ENCODE assay signal across 11 cellular contexts in the genomic region with DNA sequence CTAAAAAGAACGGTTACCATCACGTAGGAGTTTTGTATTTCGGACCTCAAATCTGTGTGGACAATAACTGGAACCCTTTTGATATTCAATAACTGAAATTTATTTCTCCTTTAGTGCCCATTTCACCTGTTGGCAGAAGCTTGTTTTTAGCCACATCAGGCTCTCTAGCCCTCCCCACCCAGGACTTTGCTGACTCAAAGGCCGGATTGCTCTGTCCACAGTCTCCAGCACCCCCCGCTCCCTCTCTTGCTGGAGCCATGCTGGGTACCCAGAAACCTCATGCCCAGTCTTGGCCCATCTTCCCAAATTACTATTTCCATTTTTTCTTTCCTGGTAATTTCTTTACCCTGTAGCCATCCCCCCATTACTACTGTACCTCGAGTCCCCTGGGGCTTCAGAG. TPM values are rescaled to one million over a fixed set of nuclear protein-coding genes. Genes with fewer than 3 reads are reported as not detected.
A peak's percentile ranks its signal among the peaks of the same experiment; 100 is the strongest.
DNase-seq lines count a peak whose midpoint lies in the region; ATAC-seq and TF ChIP-seq lines count a peak whose summit lies in the region.
"Had no signal": no experiment of that assay in that cellular context is flagged by ENCODE, and none has a peak within 500 bp of the region (broad histone marks: within the 10 kb centered on the region; RNA-seq: fewer than 3 reads in every experiment).

No MANE protein-coding gene starts in this region.

- TF ChIP-seq EP300 in SK-N-SH (IDR thresholded peaks at IDR 0.05; ENCODE audit: borderline replicate concordance in 1 of 2, low read depth in 1 of 2, low read length in 1 of 2): no peak
- no peak for TF ChIP-seq EP300 in esophagus muscularis mucosa (IDR thresholded peaks at IDR 0.05)

- peak overlapping the region; percentile 12; the same call in 1 of the 2 replicates for H3K4me3 ChIP-seq in GM12865 (ENCODE audit: low read depth, low read length)
- no peak overlapping the region for H3K4me3 ChIP-seq in SK-N-SH (ENCODE audit: low read depth in 2 of 2, low read length in 1 of 2)
- H3K4me3 ChIP-seq in esophagus muscularis mucosa: peak overlapping the region in 3 of 4 donors; percentile 42 to 52 (median 43)
- H3K4me3 ChIP-seq in rectal smooth muscle tissue (ENCODE audit: low read length): no peak overlapping the region
- no peak overlapping the region for H3K4me3 ChIP-seq in trophoblast cell (ENCODE audit: low read depth, low read length)
- H3K4me3 ChIP-seq: SK-N-MC had no signal

- no peaks in the 10 kb centered on the region for H3K36me3 Mint-ChIP-seq in chondrocyte (ENCODE audit: low read depth)

- H3K9me2 ChIP-seq in SK-N-SH: no peaks in the 10 kb centered on the region

- H4K91ac ChIP-seq in trophoblast cell (ENCODE audit: low read depth, low read length): no peak overlapping the region

- peak overlapping the region; percentile 87 for H2AFZ ChIP-seq in SK-N-SH (ENCODE audit: low read depth)
- no peak overlapping the region for H2AFZ ChIP-seq in trophoblast cell (ENCODE audit: insufficient read depth, low read length, poor library complexity)

- TF ChIP-seq RAD21 in SK-N-SH (IDR thresholded peaks at IDR 0.05; ENCODE audit: low read length): no peak

- H2BK120ac ChIP-seq in trophoblast cell (ENCODE audit: insufficient read depth, low read length, poor library complexity): no peak overlapping the region

- peaks cover 13% of the 10 kb centered on the region for H3K4me1 Mint-ChIP-seq in chondrocyte (ENCODE audit: low read depth)

- POLR2A ChIA-PET in SK-N-SH (lab: Yijun Ruan, JAX): no interaction called here

- no peak overlapping the region for H3K14ac ChIP-seq in trophoblast cell (ENCODE audit: low read length)

- no peak overlapping the region for H4K8ac ChIP-seq in trophoblast cell (ENCODE audit: low read depth, low read length)

- intact Hi-C loops in esophagus muscularis mucosa (cut with DNase I): no loop called here

- H3K9me3 Mint-ChIP-seq in chondrocyte (ENCODE audit: low read depth): no peaks in the 10 kb centered on the region

- CTCF ChIA-PET in SK-N-SH (lab: Yijun Ruan, JAX): no interaction called here

- H3K27me3 ChIP-seq in SK-N-SH (ENCODE audit: insufficient read depth) (peaks cover 23% of the 10 kb centered on the region; the same call in 1 of the 2 replicates), esophagus muscularis mucosa (peaks cover 0 to 7% (median 0%) of the 10 kb centered on the region in 4 donors), rectal smooth muscle tissue (ENCODE audit: control insufficient read depth, insufficient read depth, low read length) (no peaks in the 10 kb centered on the region), trophoblast cell (ENCODE audit: insufficient read depth, low read length) (no peaks in the 10 kb centered on the region)
- H3K27me3 ChIP-seq: foreskin keratinocyte had no signal

- no peaks in the 10 kb centered on the region for H3K79me1 ChIP-seq in trophoblast cell (ENCODE audit: low read length)

- no peak overlapping the region for H2AK5ac ChIP-seq in trophoblast cell (ENCODE audit: low read length)

- H3K36me3 ChIP-seq in SK-N-SH (replicated peaks in 1 of 2; ENCODE audit: control insufficient read depth in 1 of 2, insufficient read depth in 2 of 2, low read length in 1 of 2) (no peaks in the 10 kb centered on the region), esophagus muscularis mucosa (no peaks in the 10 kb centered on the region), rectal smooth muscle tissue (ENCODE audit: control insufficient read depth, insufficient read depth, low read length) (no peaks in the 10 kb centered on the region), trophoblast cell (ENCODE audit: control insufficient read depth in 1 of 2, insufficient read depth in 2 of 2, low read length in 2 of 2) (no peaks in the 10 kb centered on the region)

- no peak overlapping the region for H4K12ac ChIP-seq in trophoblast cell (ENCODE audit: low read depth, low read length)

- no peak overlapping the region for H2BK5ac ChIP-seq in trophoblast cell (ENCODE audit: low read depth, low read length, poor library complexity)

- no peak overlapping the region for H3K4ac ChIP-seq in trophoblast cell (ENCODE audit: low read depth, low read length)

- H3K79me2 ChIP-seq in SK-N-SH (ENCODE audit: insufficient read depth) (no peaks in the 10 kb centered on the region), trophoblast cell (ENCODE audit: control insufficient read depth, insufficient read depth, low read length, poor library complexity) (no peaks in the 10 kb centered on the region)

- H3K9ac ChIP-seq in SK-N-SH: no peak overlapping the region
- no peak overlapping the region for H3K9ac ChIP-seq in rectal smooth muscle tissue (ENCODE audit: low read length)
- no peak overlapping the region for H3K9ac ChIP-seq in trophoblast cell (ENCODE audit: low read length)

- TF ChIP-seq CTCF in GM12865 (IDR thresholded peaks at IDR 0.05; ENCODE audit: insufficient read depth, low read depth, low read length, missing control alignments) (no peak), SK-N-SH (IDR thresholded peaks at IDR 0.05) (no peak), esophagus muscularis mucosa (IDR thresholded peaks at IDR 0.05) (no peak), chondrocyte (IDR thresholded peaks at IDR 0.05) (no peak)

- no peak for DNase-seq in GM12865 (ENCODE audit: low read depth)
- no peak for DNase-seq in SK-N-SH
- no peak for DNase-seq in esophagus muscularis mucosa (ENCODE audit: extremely low spot score)
- no peak for DNase-seq in COR-L47 (lab: John Stamatoyannopoulos, UW)
- no peak for DNase-seq in trophoblast cell
- no peak for DNase-seq in chondrocyte (ENCODE audit: low spot score)
- DNase-seq: foreskin keratinocyte, NCI-H510A treated with DMSO at 0.1 percent for 48 hours had no signal

- no peak overlapping the region for H3K23ac ChIP-seq in trophoblast cell (ENCODE audit: low read length)

- no peaks in the 10 kb centered on the region for H3K9me3 ChIP-seq in SK-N-SH
- H3K9me3 ChIP-seq in esophagus muscularis mucosa: no peaks in the 10 kb centered on the region
- H3K9me3 ChIP-seq in trophoblast cell (ENCODE audit: insufficient read depth, low read depth, low read length): no peaks in the 10 kb centered on the region

- no peak overlapping the region for H3K18ac ChIP-seq in trophoblast cell (ENCODE audit: low read length)

- H2BK12ac ChIP-seq in trophoblast cell (ENCODE audit: low read length): no peak overlapping the region

- ATAC-seq in HG03039 (IDR thresholded peaks at IDR 0.05; ENCODE audit: unreplicated experiment): no peak

- no peak overlapping the region for H3K4me3 Mint-ChIP-seq in chondrocyte (ENCODE audit: unreplicated experiment)

- 12% methylated on average over 6 of the region's 6 CpGs for WGBS in SK-N-SH (ENCODE audit: low lambda C conversion rate)
- WGBS in esophagus muscularis mucosa: 80% methylated on average over 6 of the region's 6 CpGs
- WGBS in trophoblast cell (ENCODE audit: extremely low coverage, insufficient coverage, insufficient read length): no CpG with 5 or more reads among the region's 6 CpGs

- no peaks in the 10 kb centered on the region for H3K4me1 ChIP-seq in SK-N-SH (ENCODE audit: control insufficient read depth in 1 of 2, insufficient read depth in 2 of 2, low read depth in 1 of 2, low read length in 1 of 2)
- H3K4me1 ChIP-seq in esophagus muscularis mucosa: peaks cover 0 to 16% (median 15%) of the 10 kb centered on the region in 4 donors
- peaks cover 6% of the 10 kb centered on the region for H3K4me1 ChIP-seq in rectal smooth muscle tissue (ENCODE audit: control insufficient read depth, insufficient read depth, low read length)
- no peaks in the 10 kb centered on the region for H3K4me1 ChIP-seq in trophoblast cell (ENCODE audit: control insufficient read depth in 1 of 2, insufficient read depth in 2 of 2, low read length in 2 of 2)

- H3K4me2 ChIP-seq in SK-N-SH (peak overlapping the region; percentile 84), trophoblast cell (ENCODE audit: low read length) (no peak overlapping the region)

- H3F3A ChIP-seq in SK-N-SH (replicated peaks; ENCODE audit: insufficient read depth): no peaks in the 10 kb centered on the region

- H3K27ac Mint-ChIP-seq in chondrocyte (ENCODE audit: unreplicated experiment): no peak overlapping the region

- TF ChIP-seq POLR2A in esophagus muscularis mucosa (IDR thresholded peaks at IDR 0.05; ENCODE audit: low read depth): no peak

- H3K27me3 Mint-ChIP-seq in chondrocyte (ENCODE audit: low read depth): peaks cover 14% of the 10 kb centered on the region

- H4K20me1 ChIP-seq in SK-N-SH (ENCODE audit: insufficient read depth): no peaks in the 10 kb centered on the region

- no peak overlapping the region for H3K27ac ChIP-seq in SK-N-SH (ENCODE audit: low read depth in 2 of 2, low read length in 1 of 2)
- peak overlapping the region; percentile 61 to 77 (median 68) for H3K27ac ChIP-seq in esophagus muscularis mucosa (replicated peaks in 1 of 4)
- H3K27ac ChIP-seq in rectal smooth muscle tissue (ENCODE audit: low read depth, low read length): peak overlapping the region; percentile 56
- no peak overlapping the region for H3K27ac ChIP-seq in trophoblast cell (ENCODE audit: low read depth, low read length)
- H3K27ac ChIP-seq: foreskin keratinocyte, SK-N-MC had no signal

TF ChIP-seq in SK-N-SH, 30 proteins besides CTCF, POLR2A, EP300 and RAD21 (continues in another document):
- TF ChIP-seq EZH2phosphoT487 (IDR thresholded peaks at IDR 0.05; ENCODE audit: borderline replicate concordance, low read depth) (no peak), PBX3 (IDR thresholded peaks at IDR 0.05) (no peak), GABPA (IDR thresholded peaks at IDR 0.05; ENCODE audit: low read depth) (no peak), FOXJ3 (CRISPR knock-in tag; IDR thresholded peaks at IDR 0.05) (no peak), POLR2AphosphoS5 (IDR thresholded peaks at IDR 0.05; ENCODE audit: low read depth, low read length) (no peak), TCF12 (IDR thresholded peaks at IDR 0.05) (no peak)

RNA-seq across cellular contexts. Expression of gene DUSP22, which starts 55.8 kb away (rescaled TPM):
- 5.6 and 6.8 TPM in 2 replicates for polyA plus RNA-seq in SK-N-SH (2012; rRNA removed)
- polyA plus RNA-seq in SK-N-SH (2012; cell fraction: cytosol; rRNA removed): 6.5 and 6.7 TPM in 2 replicates
- 30.6 and 31.7 TPM in 2 replicates for polyA plus RNA-seq in SK-N-SH (2012; cell fraction: nucleus; rRNA removed)
- total RNA-seq in esophagus muscularis mucosa (10 to 100 TPM; 67.7 to 95.6 (median 73.7) TPM), chondrocyte (24.6 to 35.8 TPM (median 34.2 TPM) in 3 replicates)
- polyA plus RNA-seq in trophoblast cell (2013): 23.3 and 25.5 TPM in 2 replicates

Comparison
In these comparisons a context has a peak if more than half of its experiments do, and no peak if none do; other contexts are left out.
1. H3K4me3 ChIP-seq: peak in GM12865 (single experiment) and esophagus muscularis mucosa (3 of 4); none in SK-N-SH (0 of 2), rectal smooth muscle tissue (single experiment) and trophoblast cell (single experiment).
2. H3K27ac ChIP-seq: peak in esophagus muscularis mucosa (4 of 4) and rectal smooth muscle tissue (single experiment); none in SK-N-SH (0 of 2) and trophoblast cell (single experiment).